Comparison of ENCODE assay signal across 1 cellular context in genomic region chr14:72796935-72797334, GRCh38.
TF ChIP-seq lines count a peak whose summit lies in the region.

No MANE protein-coding gene starts in this region.

TF ChIP-seq in IMR-90, 13 proteins besides CTCF, POLR2A, EP300 and RAD21 (continued from another document):
- TF ChIP-seq ELK1 (IDR thresholded peaks at IDR 0.05; ENCODE audit: borderline replicate concordance, low read depth, low read length) = no peak
- TF ChIP-seq RFX5 (IDR thresholded peaks at IDR 0.05; ENCODE audit: low read depth, low read length) = no peak
- no peak for TF ChIP-seq FOS (IDR thresholded peaks at IDR 0.05; ENCODE audit: low read depth, low read length)
- no peak for TF ChIP-seq RCOR1 (IDR thresholded peaks at IDR 0.05; ENCODE audit: insufficient replicate concordance, low read length)
- no peak for TF ChIP-seq CHD1 (IDR thresholded peaks at IDR 0.05; ENCODE audit: low read depth, low read length)
